ENCODE assay signal across 23 cellular contexts in the genomic region with DNA sequence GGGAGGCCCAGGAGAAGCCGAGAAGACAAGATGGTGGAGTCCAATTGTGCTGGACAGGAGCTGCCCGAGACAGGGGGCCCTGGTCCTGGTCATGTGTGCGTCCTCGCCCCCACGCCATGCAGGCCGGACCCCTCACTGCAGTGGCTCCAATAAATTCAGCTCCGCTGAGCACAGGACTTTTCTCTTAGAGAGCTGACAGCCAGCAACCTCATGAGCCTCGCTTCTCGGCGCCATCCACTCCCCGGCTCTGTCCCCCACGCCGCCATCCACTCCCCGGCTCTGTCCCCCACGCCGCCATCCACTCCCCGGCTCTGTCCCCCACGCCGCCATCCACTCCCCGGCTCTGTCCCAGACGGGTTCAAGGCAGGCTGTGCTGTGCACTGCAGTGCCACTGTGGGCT. TPM values are rescaled to one million over a fixed set of nuclear protein-coding genes. Genes with fewer than 3 reads are reported as not detected.
DNase-seq lines count a peak whose midpoint lies in the region; FAIRE-seq and TF ChIP-seq lines count a peak whose summit lies in the region.
"Had no signal": no experiment of that assay in that cellular context is flagged by ENCODE, and none has a peak within 500 bp of the region (broad histone marks: within the 10 kb centered on the region; RNA-seq: fewer than 3 reads in every experiment).

No MANE protein-coding gene starts in this region.

- TF ChIP-seq POLR2A in H1 (IDR thresholded peaks at IDR 0.05; ENCODE audit: control extremely low read depth in 1 of 2, low read depth in 2 of 2, low read length in 2 of 2): no peak

- H3K27ac ChIP-seq in H1 (ENCODE audit: low read depth, low read length): no peak overlapping the region
- H3K27ac ChIP-seq: 22Rv1; A549; BLaER1 treated with 17β-estradiol and CSF1 and Interleukin-3, amounts not matched to agents 10 nM and 100 nM; C4-2B had no signal

- no peak overlapping the region for H2AFZ ChIP-seq in H1 (ENCODE audit: low read length)

- H2BK15ac ChIP-seq in H1 (ENCODE audit: low read length): peak overlapping the region; percentile 72; the same call in 1 of the 2 replicates

- H3K9ac ChIP-seq in H1 (replicated peaks in 1 of 4; ENCODE audit: extremely low read depth in 1 of 4, low read depth in 3 of 4, low read length in 3 of 4): no peak overlapping the region
- H3K9ac ChIP-seq: BLaER1 treated with 17β-estradiol and CSF1 and Interleukin-3, amounts not matched to agents 10 nM and 100 nM had no signal

- H3K56ac ChIP-seq in H1 (replicated peaks; ENCODE audit: insufficient read length, low read depth, low read length): no peak overlapping the region

- H3K4ac ChIP-seq in H1 (replicated peaks; ENCODE audit: insufficient read length, low read depth, low read length): no peak overlapping the region

- no peak overlapping the region for H3K23ac ChIP-seq in H1 (ENCODE audit: insufficient read length)

- peaks cover 38% of the 10 kb centered on the region for H3K27me3 Mint-ChIP-seq in T-helper 1 cell treated with Interleukin-12 subunit alpha and Interleukin-12 subunit beta and Interleukin-4 antibody, amounts not matched to agents 30 μg/mL and 1 μg/mL, for 36 hours (ENCODE audit: low read depth)
- H3K27me3 Mint-ChIP-seq in MCF 10A (ENCODE audit: insufficient read depth, unreplicated experiment): no peaks in the 10 kb centered on the region

- H3K79me2 ChIP-seq in H1 (ENCODE audit: control insufficient read depth in 1 of 2, insufficient read depth in 2 of 2, low read length in 2 of 2): no peaks in the 10 kb centered on the region

- BruUV-seq in MCF 10A (replicated peaks; lab: Mats Ljungman, UMichigan): no TSS peak

- peaks cover 8% of the 10 kb centered on the region for H3K4me1 Mint-ChIP-seq in T-helper 1 cell treated with Interleukin-12 subunit alpha and Interleukin-12 subunit beta and Interleukin-4 antibody, amounts not matched to agents 30 μg/mL and 1 μg/mL, for 36 hours (ENCODE audit: low read depth)
- no peaks in the 10 kb centered on the region for H3K4me1 Mint-ChIP-seq in MCF 10A (ENCODE audit: insufficient read depth, unreplicated experiment)

- no peak overlapping the region for H4K5ac ChIP-seq in H1 (ENCODE audit: insufficient read length, low read depth, low read length)

- peaks cover 10% of the 10 kb centered on the region; the same call in 1 of the 2 replicates for H3K23me2 ChIP-seq in H1 (ENCODE audit: low read depth, low read length)

- H3K4me3 ChIP-seq in H1 (ENCODE audit: extremely low read depth in 1 of 4, insufficient read depth in 2 of 4, low read depth in 3 of 4, low read length in 4 of 4): no peak overlapping the region
- H3K4me3 ChIP-seq: A549; BLaER1 treated with 17β-estradiol and CSF1 and Interleukin-3, amounts not matched to agents 10 nM and 100 nM had no signal

- H3K14ac ChIP-seq in H1 (ENCODE audit: insufficient read length): no peak overlapping the region

- H3K27ac Mint-ChIP-seq in T-helper 1 cell treated with Interleukin-12 subunit alpha and Interleukin-12 subunit beta and Interleukin-4 antibody, amounts not matched to agents 30 μg/mL and 1 μg/mL, for 36 hours: peak overlapping the region; percentile 65
- H3K27ac Mint-ChIP-seq in MCF 10A (ENCODE audit: low read depth, unreplicated experiment): no peak overlapping the region
- H3K27ac Mint-ChIP-seq: B cell; CD4-positive, alpha-beta T cell; CD8-positive, alpha-beta T cell had no signal

- no peaks in the 10 kb centered on the region for H3K36me3 Mint-ChIP-seq in T-helper 1 cell treated with Interleukin-12 subunit alpha and Interleukin-12 subunit beta and Interleukin-4 antibody, amounts not matched to agents 30 μg/mL and 1 μg/mL, for 36 hours (ENCODE audit: low read depth)
- no peaks in the 10 kb centered on the region for H3K36me3 Mint-ChIP-seq in MCF 10A (ENCODE audit: insufficient read depth, unreplicated experiment)
- H3K36me3 Mint-ChIP-seq: CD8-positive, alpha-beta T cell had no signal

- DNase-seq in T-helper 1 cell: no peak
- DNase-seq in H1 (ENCODE audit: low read depth in 1 of 2, low spot score in 2 of 2): no peak
- no peak for DNase-seq in MCF 10A (ENCODE audit: unreplicated experiment)
- no peak for DNase-seq in inferior parietal cortex (ENCODE audit: extremely low spot score)
- DNase-seq: AML-193; Caco-2; Calu3; CD4-positive, alpha-beta T cell; DMS79 treated with DMSO at 0.1 percent for 48 hours; GF-D8 had no signal

- H3K4me3 Mint-ChIP-seq in T-helper 1 cell treated with Interleukin-12 subunit alpha and Interleukin-12 subunit beta and Interleukin-4 antibody, amounts not matched to agents 30 μg/mL and 1 μg/mL, for 36 hours: no peak overlapping the region
- H3K4me3 Mint-ChIP-seq in MCF 10A (ENCODE audit: unreplicated experiment): no peak overlapping the region
- H3K4me3 Mint-ChIP-seq: B cell; CD4-positive, alpha-beta T cell; CD8-positive, alpha-beta T cell had no signal

- FAIRE-seq in H1 (lab: Jason Lieb, UNC): no peak
- FAIRE-seq: A549, D721Med, G401.6, GM12891, GM19239 had no signal

- H3K18ac ChIP-seq in H1 (ENCODE audit: extremely low read depth, low read length): no peak overlapping the region

- CTCF ChIA-PET in H1 (lab: Charles Lee; ENCODE audit: partially characterized antibody): interaction anchor here (0.7 to 2.0 kb wide), 4 partner anchors 20 to 333 kb away, joined by 3 to 12 read pairs (median 3); no protein-coding TSS in a partner anchor
- CTCF ChIA-PET in MCF 10A (lab: Yijun Ruan, JAX): interaction anchor here (0.6 to 1.1 kb wide), 2 partner anchors 31 to 1034 kb away, joined by 3 read pairs; no protein-coding TSS in a partner anchor

- WGBS in H1 (ENCODE audit: extremely low coverage in 1 of 2, insufficient coverage in 1 of 2, insufficient read length in 1 of 2, insufficient replicate concordance in 2 of 2, low coverage in 1 of 2, low lambda C conversion rate in 2 of 2, missing lambda C conversion rate in 1 of 2), 2 experiments: 90% methylated on average over 15 of the region's 21 CpGs; no CpG with 5 or more reads in 1 of the 2 experiments

- peaks cover 17 to 31% (median 29%) of the 10 kb centered on the region in 4 experiments for H3K27me3 ChIP-seq in H1 (replicated peaks in 1 of 4; ENCODE audit: control insufficient read depth in 3 of 4, extremely low read depth in 1 of 4, insufficient read depth in 3 of 4, low read length in 3 of 4)

- H2AK5ac ChIP-seq in H1 (ENCODE audit: low read depth, low read length): no peak overlapping the region

- intact Hi-C loops in MCF 10A (cut with micrococcal nuclease): no loop called here

- no peak overlapping the region for H2BK120ac ChIP-seq in H1 (replicated peaks; ENCODE audit: low read depth, low read length)

- TF ChIP-seq CTCF in H1 (IDR thresholded peaks at IDR 0.05; ENCODE audit: control extremely low read depth in 1 of 3, insufficient read depth in 1 of 3, low read depth in 1 of 3, low read length in 3 of 3) (no peak), MCF 10A (IDR thresholded peaks at IDR 0.05; ENCODE audit: unreplicated experiment) (no peak)

- no peak overlapping the region for H4K8ac ChIP-seq in H1 (ENCODE audit: extremely low read depth, insufficient read depth, low read length)

- peaks cover 0 to 7% (median 3%) of the 10 kb centered on the region in 4 experiments; a peak in 3 of 8 replicates for H3K36me3 ChIP-seq in H1 (ENCODE audit: control insufficient read depth in 2 of 4, insufficient read depth in 4 of 4, low read length in 3 of 4)
- H3K36me3 ChIP-seq: BLaER1 treated with 17β-estradiol and CSF1 and Interleukin-3, amounts not matched to agents 10 nM and 100 nM had no signal

- no peak for TF ChIP-seq EP300 in H1 (IDR thresholded peaks at IDR 0.05; ENCODE audit: borderline replicate concordance in 1 of 2, low read depth in 2 of 2, low read length in 2 of 2)

- no peak overlapping the region for H4K91ac ChIP-seq in H1 (replicated peaks; ENCODE audit: insufficient read length, low read length)

- H3K4me2 ChIP-seq in H1 (ENCODE audit: insufficient read depth in 1 of 2, low read depth in 2 of 2, low read length in 2 of 2): no peak overlapping the region
- H3K4me2 ChIP-seq: A549 had no signal

- peak overlapping the region; percentile 48; the same call in 1 of the 2 replicates for H2BK20ac ChIP-seq in H1 (ENCODE audit: low read length)

- H2BK5ac ChIP-seq in H1 (ENCODE audit: low read depth, low read length): no peak overlapping the region

- H3K4me1 ChIP-seq in H1 (replicated peaks in 1 of 4; ENCODE audit: control insufficient read depth in 3 of 4, insufficient read depth in 4 of 4, low read length in 3 of 4): peaks cover 0 to 25% (median 11%) of the 10 kb centered on the region in 4 experiments; a peak in 6 of 7 replicates
- H3K4me1 ChIP-seq: A549, Caco-2 had no signal

- H4K20me1 ChIP-seq in H1 (replicated peaks in 1 of 2; ENCODE audit: control insufficient read depth in 1 of 2, insufficient read depth in 2 of 2, low read length in 2 of 2): no peaks in the 10 kb centered on the region

- no peaks in the 10 kb centered on the region; the same call in 1 of the 2 replicates for H3K79me1 ChIP-seq in H1 (ENCODE audit: low read depth, low read length)

- no peak for TF ChIP-seq RAD21 in H1 (IDR thresholded peaks at IDR 0.05 in 1 of 2, conservative IDR thresholded peaks at IDR 0.05 in 1 of 2; ENCODE audit: low read depth in 2 of 2, low read length in 2 of 2)

- no peaks in the 10 kb centered on the region for H3K9me3 Mint-ChIP-seq in T-helper 1 cell treated with Interleukin-12 subunit alpha and Interleukin-12 subunit beta and Interleukin-4 antibody, amounts not matched to agents 30 μg/mL and 1 μg/mL, for 36 hours
- no peaks in the 10 kb centered on the region for H3K9me3 Mint-ChIP-seq in MCF 10A (ENCODE audit: unreplicated experiment)
- H3K9me3 Mint-ChIP-seq: CD4-positive, alpha-beta T cell; CD8-positive, alpha-beta T cell had no signal

- POLR2A ChIA-PET in H1 (lab: Charles Lee; ENCODE audit: partially characterized antibody): interaction anchor here (0.6 to 1.4 kb wide), 9 partner anchors 9 to 69 kb away, joined by 3 to 6 read pairs (median 3); a partner anchor contains a TSS
- POLR2A ChIA-PET in MCF 10A (lab: Yijun Ruan, JAX): no interaction called here

- H2BK12ac ChIP-seq in H1 (ENCODE audit: low read depth, low read length): no peak overlapping the region

- H3K9me3 ChIP-seq in H1 (ENCODE audit: insufficient read depth in 2 of 2, low read depth in 1 of 2, low read length in 1 of 2): peaks cover 0 to 8% of the 10 kb centered on the region in 2 experiments; a peak in 1 of 4 replicates
- H3K9me3 ChIP-seq: A549, Caco-2 had no signal

RNA-seq across cellular contexts. Expression of a gene that starts 2.8 kb away (rescaled TPM):
- total RNA-seq in H1 (2021; fragmentation: NEBNext Ultra II Directional; extraction: Animal tissue kit (Norgen Biotek cat#: 25700)): 21.7 and 21.8 TPM in 2 replicates
- 0.47 and 0.97 TPM in 2 replicates for polyA plus RNA-seq in H1 (2011; rRNA removed)
- polyA plus RNA-seq in H1 (2011; cell fraction: cytosol; rRNA removed): 0.56 TPM
- polyA plus RNA-seq in H1 (2011; cell fraction: nucleus; rRNA removed): 3.0 TPM
- 4.6 to 12.2 TPM (median 10.6 TPM) in 4 replicates for polyA plus RNA-seq in H1 (2012, experiment 1 of 2)
- polyA plus RNA-seq in H1 (2012, experiment 2 of 2): 0.80 TPM
- 23.8 TPM for polyA plus RNA-seq in H1 (2013, experiment 1 of 2)
- 24.8 TPM for polyA plus RNA-seq in H1 (2013, experiment 2 of 2)
- not detected in 2 replicates for polyA minus RNA-seq in H1 (2011; rRNA and poly(A)+ RNA removed)
- polyA minus RNA-seq in H1 (2011; cell fraction: cytosol; rRNA and poly(A)+ RNA removed): 6.3 TPM
- polyA minus RNA-seq in H1 (2011; cell fraction: nucleus; rRNA and poly(A)+ RNA removed): 4.3 TPM
- not detected in 2 replicates for total RNA-seq in MCF 10A (2022)
- total RNA-seq: A172; Caco-2; Calu3; CD4-positive, alpha-beta T cell; CD8-positive, alpha-beta T cell had no signal
- polyA plus RNA-seq: A549, BJ had no signal

RNA-seq across cellular contexts. Expression of a gene that starts 10.4 kb away (rescaled TPM):
- total RNA-seq in H1 (2021; fragmentation: NEBNext Ultra II Directional; extraction: Animal tissue kit (Norgen Biotek cat#: 25700)): 4.7 and 5.6 TPM in 2 replicates
- polyA plus RNA-seq in H1 (2011; rRNA removed): 5.6 and 7.8 TPM in 2 replicates
- polyA plus RNA-seq in H1 (2011; cell fraction: cytosol; rRNA removed): 4.6 TPM
- 17.4 TPM for polyA plus RNA-seq in H1 (2011; cell fraction: nucleus; rRNA removed)
- polyA plus RNA-seq in H1 (2012, experiment 1 of 2): 3.4 to 5.9 TPM (median 5.1 TPM) in 4 replicates
- polyA plus RNA-seq in H1 (2012, experiment 2 of 2): 3.8 TPM
- 3.8 TPM for polyA plus RNA-seq in H1 (2013, experiment 1 of 2)
- polyA plus RNA-seq in H1 (2013, experiment 2 of 2): 3.5 TPM
- polyA minus RNA-seq in H1 (2011; rRNA and poly(A)+ RNA removed): 1.6 and 1.7 TPM in 2 replicates
- polyA minus RNA-seq in H1 (2011; cell fraction: cytosol; rRNA and poly(A)+ RNA removed): 5.8 TPM
- 6.0 TPM for polyA minus RNA-seq in H1 (2011; cell fraction: nucleus; rRNA and poly(A)+ RNA removed)
- not detected in 2 replicates for total RNA-seq in MCF 10A (2022)
- total RNA-seq: A172; B cell; Caco-2; Calu3; CD8-positive, alpha-beta T cell had no signal
- polyA plus RNA-seq: A549, BJ had no signal

RNA-seq across cellular contexts. Expression of a gene that starts 49.4 kb away (rescaled TPM):
- 4.4 and 4.6 TPM in 2 replicates for total RNA-seq in H1 (2021; fragmentation: NEBNext Ultra II Directional; extraction: Animal tissue kit (Norgen Biotek cat#: 25700))
- polyA plus RNA-seq in H1 (2011; rRNA removed): 4.6 and 6.0 TPM in 2 replicates
- polyA plus RNA-seq in H1 (2011; cell fraction: cytosol; rRNA removed): 3.4 TPM
- 24.5 TPM for polyA plus RNA-seq in H1 (2011; cell fraction: nucleus; rRNA removed)
- 1.7 to 3.4 TPM (median 2.6 TPM) in 4 replicates for polyA plus RNA-seq in H1 (2012, experiment 1 of 2)
- polyA plus RNA-seq in H1 (2012, experiment 2 of 2): 1.7 TPM
- 3.5 TPM for polyA plus RNA-seq in H1 (2013, experiment 1 of 2)
- polyA plus RNA-seq in H1 (2013, experiment 2 of 2): 3.1 TPM
- 2.2 and 2.5 TPM in 2 replicates for polyA minus RNA-seq in H1 (2011; rRNA and poly(A)+ RNA removed)
- 3.8 TPM for polyA minus RNA-seq in H1 (2011; cell fraction: cytosol; rRNA and poly(A)+ RNA removed)
- polyA minus RNA-seq in H1 (2011; cell fraction: nucleus; rRNA and poly(A)+ RNA removed): 10.3 TPM
- total RNA-seq in MCF 10A (2022): 20.2 and 23.2 TPM in 2 replicates

Comparison
In these comparisons a context has a peak if more than half of its experiments do, and no peak if none do; other contexts are left out.
1. RNA of a gene that starts 2.8 kb away (total RNA-seq): 21.7 to 21.8 TPM in H1; not detected in MCF 10A; every median in the first group is over 10 times any median in the second.